ENCODE assay signal across 1 cellular context in the genomic region with DNA sequence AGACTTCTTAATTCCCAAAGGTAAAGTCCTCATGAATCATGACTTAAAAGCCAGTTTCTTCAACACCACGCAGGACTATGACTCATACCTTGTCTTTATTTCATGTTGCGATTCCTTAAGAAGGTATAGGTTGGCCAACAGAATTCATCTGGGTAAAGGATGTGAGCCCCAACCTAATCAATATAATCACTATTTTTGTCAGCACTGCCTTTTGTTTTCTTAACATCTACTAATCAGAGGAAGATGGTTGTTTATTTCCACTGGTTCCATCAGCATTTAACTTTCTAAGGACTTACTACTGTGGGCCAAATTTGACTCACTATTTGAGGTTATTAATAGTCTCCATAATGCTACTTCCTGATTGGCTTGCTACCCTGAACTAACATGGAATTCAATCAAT.
TF ChIP-seq lines count a peak whose summit lies in the region.

No MANE protein-coding gene starts in this region.

TF ChIP-seq in WTC11, 78 proteins besides CTCF, POLR2A, EP300 and RAD21 (continued from another document):
- TF ChIP-seq, protein P1, sequence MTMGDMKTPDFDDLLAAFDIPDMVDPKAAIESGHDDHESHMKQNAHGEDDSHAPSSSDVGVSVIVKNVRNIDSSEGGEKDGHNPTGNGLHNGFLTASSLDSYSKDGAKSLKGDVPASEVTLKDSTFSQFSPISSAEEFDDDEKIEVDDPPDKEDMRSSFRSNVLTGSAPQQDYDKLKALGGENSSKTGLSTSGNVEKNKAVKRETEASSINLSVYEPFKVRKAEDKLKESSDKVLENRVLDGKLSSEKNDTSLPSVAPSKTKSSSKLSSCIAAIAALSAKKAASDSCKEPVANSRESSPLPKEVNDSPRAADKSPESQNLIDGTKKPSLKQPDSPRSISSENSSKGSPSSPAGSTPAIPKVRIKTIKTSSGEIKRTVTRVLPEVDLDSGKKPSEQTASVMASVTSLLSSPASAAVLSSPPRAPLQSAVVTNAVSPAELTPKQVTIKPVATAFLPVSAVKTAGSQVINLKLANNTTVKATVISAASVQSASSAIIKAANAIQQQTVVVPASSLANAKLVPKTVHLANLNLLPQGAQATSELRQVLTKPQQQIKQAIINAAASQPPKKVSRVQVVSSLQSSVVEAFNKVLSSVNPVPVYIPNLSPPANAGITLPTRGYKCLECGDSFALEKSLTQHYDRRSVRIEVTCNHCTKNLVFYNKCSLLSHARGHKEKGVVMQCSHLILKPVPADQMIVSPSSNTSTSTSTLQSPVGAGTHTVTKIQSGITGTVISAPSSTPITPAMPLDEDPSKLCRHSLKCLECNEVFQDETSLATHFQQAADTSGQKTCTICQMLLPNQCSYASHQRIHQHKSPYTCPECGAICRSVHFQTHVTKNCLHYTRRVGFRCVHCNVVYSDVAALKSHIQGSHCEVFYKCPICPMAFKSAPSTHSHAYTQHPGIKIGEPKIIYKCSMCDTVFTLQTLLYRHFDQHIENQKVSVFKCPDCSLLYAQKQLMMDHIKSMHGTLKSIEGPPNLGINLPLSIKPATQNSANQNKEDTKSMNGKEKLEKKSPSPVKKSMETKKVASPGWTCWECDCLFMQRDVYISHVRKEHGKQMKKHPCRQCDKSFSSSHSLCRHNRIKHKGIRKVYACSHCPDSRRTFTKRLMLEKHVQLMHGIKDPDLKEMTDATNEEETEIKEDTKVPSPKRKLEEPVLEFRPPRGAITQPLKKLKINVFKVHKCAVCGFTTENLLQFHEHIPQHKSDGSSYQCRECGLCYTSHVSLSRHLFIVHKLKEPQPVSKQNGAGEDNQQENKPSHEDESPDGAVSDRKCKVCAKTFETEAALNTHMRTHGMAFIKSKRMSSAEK (CRISPR knock-in tag; IDR thresholded peaks at IDR 0.05; ENCODE audit: borderline replicate concordance), result no peak
TF ChIP-seq in WTC11: peak in this region for 0.
